1 cellular context compared by ENCODE assay signal in genomic region chr1:203264052-203264501, GRCh38.
TF ChIP-seq lines count a peak whose summit lies in the region.

No MANE protein-coding gene starts in this region.

TF ChIP-seq in K562, 482 proteins besides CTCF, POLR2A, EP300 and RAD21:
- TF ChIP-seq BACH1 (tag; IDR thresholded peaks at IDR 0.05) = no peak
- TF ChIP-seq TOE1 (IDR thresholded peaks at IDR 0.05; ENCODE audit: borderline replicate concordance) = peak; percentile 64
- TF ChIP-seq TOE1 (CRISPR knock-in tag; IDR thresholded peaks at IDR 0.05; ENCODE audit: borderline replicate concordance, low read depth) = no peak
- peak; percentile 72 for TF ChIP-seq RAD51 (IDR thresholded peaks at IDR 0.05; ENCODE audit: borderline replicate concordance, low read depth)
- TF ChIP-seq TFE3 (CRISPR knock-in tag; IDR thresholded peaks at IDR 0.05) = peak; percentile 93
- no peak for TF ChIP-seq HDAC3 (IDR thresholded peaks at IDR 0.05; ENCODE audit: borderline replicate concordance, partially characterized antibody)
- TF ChIP-seq SMARCE1 (IDR thresholded peaks at IDR 0.05) = no peak
